1 cellular context compared by ENCODE assay signal in the genomic region with DNA sequence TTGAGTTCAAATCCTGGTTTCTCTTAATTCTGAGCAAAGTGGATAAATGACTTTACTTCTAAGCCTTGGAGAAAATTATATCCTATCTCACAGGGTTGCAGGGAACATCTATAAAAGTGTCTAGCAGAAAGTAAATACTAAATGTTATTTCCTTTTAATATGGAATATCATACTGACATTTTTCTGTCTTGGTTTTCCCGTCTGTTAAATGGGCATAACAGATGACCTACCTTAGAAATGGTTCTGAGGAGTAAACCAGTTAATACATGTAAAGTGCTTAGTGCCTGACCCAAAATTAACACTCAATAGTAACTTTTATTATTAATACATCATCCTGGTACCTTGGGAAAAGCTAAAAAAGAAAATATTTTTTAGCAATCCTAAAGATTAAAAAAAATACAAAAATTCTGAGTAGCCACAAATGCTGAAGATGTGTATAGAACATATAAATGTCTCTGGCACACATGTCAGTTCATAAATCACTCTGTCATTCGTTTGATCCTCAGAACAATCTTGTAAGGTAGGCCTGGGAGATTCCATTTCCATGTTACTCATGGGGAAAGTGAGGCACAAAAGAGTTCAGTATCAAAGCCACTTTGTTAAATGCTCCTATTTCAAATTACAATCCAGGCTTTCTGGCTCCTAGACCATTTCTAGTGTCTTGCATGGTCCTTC.
TF ChIP-seq lines count a peak whose summit lies in the region.

No MANE protein-coding gene starts in this region.

TF ChIP-seq in neural cell, 6 proteins besides CTCF, POLR2A, EP300 and RAD21:
- TF ChIP-seq SMC3 (conservative IDR thresholded peaks at IDR 0.05; ENCODE audit: poor library complexity), result no peak
- TF ChIP-seq, protein P1, sequence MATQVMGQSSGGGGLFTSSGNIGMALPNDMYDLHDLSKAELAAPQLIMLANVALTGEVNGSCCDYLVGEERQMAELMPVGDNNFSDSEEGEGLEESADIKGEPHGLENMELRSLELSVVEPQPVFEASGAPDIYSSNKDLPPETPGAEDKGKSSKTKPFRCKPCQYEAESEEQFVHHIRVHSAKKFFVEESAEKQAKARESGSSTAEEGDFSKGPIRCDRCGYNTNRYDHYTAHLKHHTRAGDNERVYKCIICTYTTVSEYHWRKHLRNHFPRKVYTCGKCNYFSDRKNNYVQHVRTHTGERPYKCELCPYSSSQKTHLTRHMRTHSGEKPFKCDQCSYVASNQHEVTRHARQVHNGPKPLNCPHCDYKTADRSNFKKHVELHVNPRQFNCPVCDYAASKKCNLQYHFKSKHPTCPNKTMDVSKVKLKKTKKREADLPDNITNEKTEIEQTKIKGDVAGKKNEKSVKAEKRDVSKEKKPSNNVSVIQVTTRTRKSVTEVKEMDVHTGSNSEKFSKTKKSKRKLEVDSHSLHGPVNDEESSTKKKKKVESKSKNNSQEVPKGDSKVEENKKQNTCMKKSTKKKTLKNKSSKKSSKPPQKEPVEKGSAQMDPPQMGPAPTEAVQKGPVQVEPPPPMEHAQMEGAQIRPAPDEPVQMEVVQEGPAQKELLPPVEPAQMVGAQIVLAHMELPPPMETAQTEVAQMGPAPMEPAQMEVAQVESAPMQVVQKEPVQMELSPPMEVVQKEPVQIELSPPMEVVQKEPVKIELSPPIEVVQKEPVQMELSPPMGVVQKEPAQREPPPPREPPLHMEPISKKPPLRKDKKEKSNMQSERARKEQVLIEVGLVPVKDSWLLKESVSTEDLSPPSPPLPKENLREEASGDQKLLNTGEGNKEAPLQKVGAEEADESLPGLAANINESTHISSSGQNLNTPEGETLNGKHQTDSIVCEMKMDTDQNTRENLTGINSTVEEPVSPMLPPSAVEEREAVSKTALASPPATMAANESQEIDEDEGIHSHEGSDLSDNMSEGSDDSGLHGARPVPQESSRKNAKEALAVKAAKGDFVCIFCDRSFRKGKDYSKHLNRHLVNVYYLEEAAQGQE (IDR thresholded peaks at IDR 0.05; ENCODE audit: borderline replicate concordance), result no peak
- no peak for TF ChIP-seq POLR2AphosphoS5 (IDR thresholded peaks at IDR 0.05)
- TF ChIP-seq MXI1 (conservative IDR thresholded peaks at IDR 0.05; ENCODE audit: poor library complexity, severe bottlenecking), result no peak
- TF ChIP-seq TAF1 (IDR thresholded peaks at IDR 0.05; ENCODE audit: low read depth), result no peak
- TF ChIP-seq EZH2 (IDR thresholded peaks at IDR 0.05; ENCODE audit: borderline replicate concordance, insufficient read depth, low read length, poor library complexity, severe bottlenecking), result no peak
